Comparison of ENCODE assay signal across 36 cellular contexts in genomic region chr13:46839399-46839798, GRCh38. TPM values are rescaled to one million over a fixed set of nuclear protein-coding genes. Genes with fewer than 3 reads are reported as not detected.
"Had no signal": no experiment of that assay in that cellular context is flagged by ENCODE, and none has a peak within 500 bp of the region (broad histone marks: within the 10 kb centered on the region; RNA-seq: fewer than 3 reads in every experiment).

No MANE protein-coding gene starts in this region.

- H3K27ac ChIP-seq: adrenal gland, ascending aorta, breast epithelium, cardiac muscle cell, colonic mucosa, esophagus muscularis mucosa, foreskin keratinocyte, gastroesophageal sphincter, heart right ventricle had no signal

- H3K4me1 ChIP-seq: adrenal gland, ascending aorta, breast epithelium, colonic mucosa, esophagus muscularis mucosa, foreskin keratinocyte, gastroesophageal sphincter, heart right ventricle had no signal

- H3K9me3 ChIP-seq: adrenal gland, ascending aorta, breast epithelium, colonic mucosa, esophagus muscularis mucosa, gastroesophageal sphincter, heart right ventricle had no signal

- DNase-seq: activated CD4-positive, alpha-beta memory T cell treated with anti-CD3 and anti-CD28 coated beads for 36 hours; activated CD4-positive, alpha-beta T cell treated with anti-CD3 and anti-CD28 coated beads for 36 hours; activated CD4-positive, CD25-positive, alpha-beta regulatory T cell; activated CD4-positive, CD25-positive, alpha-beta regulatory T cell treated with anti-CD3 and anti-CD28 coated beads, Interleukin-2, amount 50 U/mL, for 72 hours; activated CD8-positive, alpha-beta memory T cell treated with anti-CD3 and anti-CD28 coated beads, Interleukin-2, amount 10 ng/mL, durations not matched to agents 7 days and 5 days; activated CD8-positive, alpha-beta memory T cell treated with anti-CD3 and anti-CD28 coated beads, Interleukin-2, amount 50 U/mL, for 4 hours; activated CD8-positive, alpha-beta T cell treated with anti-CD3 and anti-CD28 coated beads, Interleukin-2, amount 10 ng/mL, durations not matched to agents 7 days and 5 days; activated effector memory CD4-positive, alpha-beta T cell treated with anti-CD3 and anti-CD28 coated beads, Interleukin-2, amount 50 U/mL, for 16 hours; activated naive CD4-positive, alpha-beta T cell treated with anti-CD3 and anti-CD28 coated beads for 36 hours; activated naive CD8-positive, alpha-beta T cell treated with anti-CD3 and anti-CD28 coated beads for 36 hours; activated naive CD8-positive, alpha-beta T cell treated with anti-CD3 and anti-CD28 coated beads, Interleukin-2, amount 50 U/mL, for 24 hours; activated T-cell treated with anti-CD3 and anti-CD28 coated beads, Interleukin-2, amount 50 U/mL, for 1 hour; activated T-cell treated with anti-CD3 and anti-CD28 coated beads, Interleukin-2, amount 50 U/mL, for 48 hours; adrenal gland; amygdala; central memory CD4-positive, alpha-beta T cell; cerebellar nuclear complex; colonic mucosa; effector memory CD4-positive, alpha-beta T cell; endodermal cell; erythroblast; foreskin keratinocyte; heart right ventricle; T-helper 2 cell had no signal

- ATAC-seq: activated CD4-positive, alpha-beta T cell treated with anti-CD3 and anti-CD28 coated beads for 36 hours; activated CD8-positive, alpha-beta memory T cell treated with anti-CD3 and anti-CD28 coated beads, Interleukin-2, amount 10 ng/mL, durations not matched to agents 7 days and 5 days; activated CD8-positive, alpha-beta T cell treated with anti-CD3 and anti-CD28 coated beads, Interleukin-2, amount 10 ng/mL, durations not matched to agents 7 days and 5 days; activated naive CD8-positive, alpha-beta T cell treated with anti-CD3 and anti-CD28 coated beads, Interleukin-2, amount 50 U/mL, for 24 hours; foreskin keratinocyte; gastroesophageal sphincter; heart right ventricle had no signal

- H3K36me3 ChIP-seq: adrenal gland, breast epithelium, cardiac muscle cell, colonic mucosa, esophagus muscularis mucosa, gastroesophageal sphincter, heart right ventricle had no signal

- H3K27me3 ChIP-seq: adrenal gland, ascending aorta, breast epithelium, cardiac muscle cell, colonic mucosa, esophagus muscularis mucosa, gastroesophageal sphincter had no signal

- H3K4me3 ChIP-seq: adrenal gland, ascending aorta, breast epithelium, cardiac muscle cell, colonic mucosa, esophagus muscularis mucosa, gastroesophageal sphincter, heart right ventricle had no signal

RNA-seq across cellular contexts. Expression of gene HTR2A, which starts 57.5 kb away (rescaled TPM):
- total RNA-seq: activated CD4-positive, alpha-beta memory T cell treated with anti-CD3 and anti-CD28 coated beads for 36 hours; activated CD4-positive, alpha-beta T cell treated with anti-CD3 and anti-CD28 coated beads for 36 hours; activated CD4-positive, alpha-beta T cell treated with anti-CD3 and anti-CD28 coated beads, Interleukin-2, amount 10 ng/mL, durations not matched to agents 24 days and 14 days; activated CD8-positive, alpha-beta memory T cell treated with anti-CD3 and anti-CD28 coated beads for 36 hours; activated CD8-positive, alpha-beta memory T cell treated with anti-CD3 and anti-CD28 coated beads, Interleukin-2, amount 10 ng/mL, durations not matched to agents 7 days and 5 days; activated CD8-positive, alpha-beta T cell treated with anti-CD3 and anti-CD28 coated beads, Interleukin-2, amount 10 ng/mL, durations not matched to agents 7 days and 5 days; activated naive CD4-positive, alpha-beta T cell treated with anti-CD3 and anti-CD28 coated beads for 36 hours; activated naive CD8-positive, alpha-beta T cell treated with anti-CD3 and anti-CD28 coated beads for 36 hours; activated T-helper 1 cell treated with anti-CD3 and anti-CD28 coated beads, Interleukin-12 subunit alpha, Interleukin-12 subunit beta, Interleukin-2, Interleukin-4 antibody, amounts not matched to agents 30 ng/mL and 10 ng/mL and 1 ng/mL, durations not matched to agents 14 hours and 24 hours and 36 hours; activated T-helper 2 cell treated with anti-CD3 and anti-CD28 coated beads, Interferon-gamma antibody, Interleukin-2, Interleukin-4, amounts not matched to agents 10 μg/mL and 5 μg/mL and 100 μg/mL, durations not matched to agents 14 hours and 24 hours and 36 hours; ascending aorta; cardiac muscle cell; dermis microvascular lymphatic vessel endothelial cell; endodermal cell; foreskin keratinocyte; glomerular endothelial cell; T-helper 1 cell treated with Interleukin-12 subunit alpha and Interleukin-12 subunit beta and Interleukin-4 antibody, amounts not matched to agents 30 ng/mL and 1 ng/mL, for 36 hours had no signal
- polyA plus RNA-seq: cardiac muscle cell, foreskin keratinocyte had no signal
